In the genomic region with DNA sequence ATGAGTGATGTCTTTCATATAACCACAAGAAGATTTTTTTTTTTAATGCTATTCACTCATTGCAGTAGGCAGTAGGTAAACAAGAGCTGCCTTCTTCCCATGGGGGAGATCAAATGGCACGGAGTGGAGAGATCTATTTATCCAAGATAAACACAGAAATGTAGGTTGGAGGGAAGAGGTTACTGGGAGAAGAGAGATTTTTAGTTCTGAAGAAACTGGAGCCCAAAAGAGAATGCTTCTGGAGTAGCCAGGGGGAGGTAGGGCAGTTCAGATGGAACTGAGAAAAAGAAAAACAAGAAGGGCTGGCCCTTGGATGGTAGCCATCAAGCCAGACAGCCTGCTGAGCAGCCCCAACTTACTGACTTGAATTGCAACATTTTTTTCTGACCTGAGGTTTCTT, we compare ENCODE assay signal across 1 cellular context.
TF ChIP-seq lines count a peak whose summit lies in the region.

No MANE protein-coding gene starts in this region.

TF ChIP-seq in WTC11, 78 proteins besides CTCF, POLR2A, EP300 and RAD21 (continued from another document):
- no peak for TF ChIP-seq ZNF512 (CRISPR knock-in tag; IDR thresholded peaks at IDR 0.05; ENCODE audit: borderline replicate concordance)
- TF ChIP-seq ZNF121 (CRISPR knock-in tag; IDR thresholded peaks at IDR 0.05) = no peak
- TF ChIP-seq, protein P1, sequence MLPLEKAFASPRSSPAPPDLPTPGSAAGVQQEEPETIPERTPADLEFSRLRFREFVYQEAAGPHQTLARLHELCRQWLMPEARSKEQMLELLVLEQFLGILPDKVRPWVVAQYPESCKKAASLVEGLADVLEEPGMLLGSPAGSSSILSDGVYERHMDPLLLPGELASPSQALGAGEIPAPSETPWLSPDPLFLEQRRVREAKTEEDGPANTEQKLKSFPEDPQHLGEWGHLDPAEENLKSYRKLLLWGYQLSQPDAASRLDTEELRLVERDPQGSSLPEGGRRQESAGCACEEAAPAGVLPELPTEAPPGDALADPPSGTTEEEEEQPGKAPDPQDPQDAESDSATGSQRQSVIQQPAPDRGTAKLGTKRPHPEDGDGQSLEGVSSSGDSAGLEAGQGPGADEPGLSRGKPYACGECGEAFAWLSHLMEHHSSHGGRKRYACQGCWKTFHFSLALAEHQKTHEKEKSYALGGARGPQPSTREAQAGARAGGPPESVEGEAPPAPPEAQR (CRISPR knock-in tag; IDR thresholded peaks at IDR 0.05) = no peak
- no peak for TF ChIP-seq TEAD4 (CRISPR knock-in tag; IDR thresholded peaks at IDR 0.05)
- TF ChIP-seq ZNF671 (CRISPR knock-in tag; IDR thresholded peaks at IDR 0.05) = no peak
- TF ChIP-seq GRHL2 (CRISPR knock-in tag; IDR thresholded peaks at IDR 0.05; ENCODE audit: insufficient replicate concordance, severe bottlenecking) = no peak
